In genomic region chr2:219736196-219736595, GRCh38 we compare ENCODE assay signal across 7 cellular contexts.
A peak's percentile ranks its signal among the peaks of the same experiment; 100 is the strongest.
DNase-seq lines count a peak whose midpoint lies in the region; ATAC-seq and TF ChIP-seq lines count a peak whose summit lies in the region.

No MANE protein-coding gene starts in this region.

- CTCF ChIA-PET in activated CD8-positive, alpha-beta memory T cell treated with anti-CD3 and anti-CD28 coated beads, Interleukin-2, amount 10 ng/mL, durations not matched to agents 7 days and 5 days (lab: Charles Lee): no interaction called here

- no peak for ATAC-seq in GM18907 (IDR thresholded peaks at IDR 0.05; ENCODE audit: unreplicated experiment)
- ATAC-seq in activated CD8-positive, alpha-beta memory T cell treated with anti-CD3 and anti-CD28 coated beads, Interleukin-2, amount 10 ng/mL, durations not matched to agents 7 days and 5 days: no peak

- no peak overlapping the region for H3K27ac Mint-ChIP-seq in activated CD8-positive, alpha-beta memory T cell treated with anti-CD3 and anti-CD28 coated beads, Interleukin-2, amount 10 ng/mL, durations not matched to agents 7 days and 5 days

- peak; percentile 27 for TF ChIP-seq CTCF in GM12865 (IDR thresholded peaks at IDR 0.05; ENCODE audit: insufficient read depth, low read depth, low read length, missing control alignments)

- H3K4me3 Mint-ChIP-seq in activated CD8-positive, alpha-beta memory T cell treated with anti-CD3 and anti-CD28 coated beads, Interleukin-2, amount 10 ng/mL, durations not matched to agents 7 days and 5 days: no peak overlapping the region

- H3K36me3 Mint-ChIP-seq in activated CD8-positive, alpha-beta memory T cell treated with anti-CD3 and anti-CD28 coated beads, Interleukin-2, amount 10 ng/mL, durations not matched to agents 7 days and 5 days: no peaks in the 10 kb centered on the region

- H3K27me3 Mint-ChIP-seq in activated CD8-positive, alpha-beta memory T cell treated with anti-CD3 and anti-CD28 coated beads, Interleukin-2, amount 10 ng/mL, durations not matched to agents 7 days and 5 days: peaks cover 13% of the 10 kb centered on the region

- DNase-seq in GM12865 (ENCODE audit: low read depth) (peak; percentile 35), NCI-H1694 (lab: John Stamatoyannopoulos, UW) (peak; percentile 81), T1000 (lab: John Stamatoyannopoulos, UW) (peak; percentile 22), germinal center (ENCODE audit: low spot score) (peak; percentile 22), retina (peak; percentile 74)
- no peak for DNase-seq in activated CD8-positive, alpha-beta memory T cell treated with anti-CD3 and anti-CD28 coated beads, Interleukin-2, amount 10 ng/mL, durations not matched to agents 7 days and 5 days

- H3K9me3 Mint-ChIP-seq in activated CD8-positive, alpha-beta memory T cell treated with anti-CD3 and anti-CD28 coated beads, Interleukin-2, amount 10 ng/mL, durations not matched to agents 7 days and 5 days (ENCODE audit: low read depth): no peaks in the 10 kb centered on the region

- no peak overlapping the region for H3K4me3 ChIP-seq in GM12865 (ENCODE audit: low read depth, low read length)

- no peaks in the 10 kb centered on the region for H3K4me1 Mint-ChIP-seq in activated CD8-positive, alpha-beta memory T cell treated with anti-CD3 and anti-CD28 coated beads, Interleukin-2, amount 10 ng/mL, durations not matched to agents 7 days and 5 days
